Comparison of ENCODE assay signal across 10 cellular contexts in the genomic region with DNA sequence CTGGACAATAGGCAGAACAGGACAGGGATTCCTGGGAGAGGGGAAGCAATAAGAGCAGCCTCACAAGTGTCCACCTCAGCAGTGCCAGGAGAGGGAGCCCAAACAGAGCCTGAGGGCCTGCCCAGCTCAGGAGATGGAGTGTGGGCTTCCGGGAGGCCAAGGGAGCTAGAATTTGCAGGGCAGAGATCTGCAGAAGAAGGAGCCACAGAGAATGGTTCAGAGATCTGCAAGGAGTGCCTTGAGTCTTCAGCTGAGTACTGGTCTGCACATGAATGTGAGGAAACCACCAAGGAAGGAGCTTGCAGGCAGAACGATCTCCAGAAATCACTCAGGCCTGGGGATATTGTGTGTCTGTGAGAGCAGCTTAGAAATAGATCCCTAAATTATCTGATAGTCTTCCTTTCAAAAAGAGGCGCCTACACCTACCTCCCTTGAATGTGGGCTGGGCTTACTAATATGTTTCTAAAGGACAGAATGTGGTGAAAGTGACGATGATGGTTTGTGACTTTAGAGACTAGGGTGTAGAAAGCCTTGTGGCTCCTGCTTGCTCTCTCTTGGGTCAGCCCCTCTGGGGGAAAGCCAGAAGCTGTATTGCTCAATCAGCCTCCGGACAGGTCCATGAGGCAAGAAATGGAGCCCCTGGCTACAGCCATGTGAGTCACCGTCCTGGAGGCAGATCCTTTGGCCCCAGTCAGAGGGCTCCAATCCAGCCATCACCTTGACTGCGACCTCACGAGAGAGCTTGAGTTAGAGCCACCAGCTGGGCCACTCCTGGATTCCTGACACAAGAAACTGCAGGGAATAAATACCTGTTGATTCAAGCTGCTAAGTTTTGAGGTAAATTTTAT. TPM values are rescaled to one million over a fixed set of nuclear protein-coding genes. Genes with fewer than 3 reads are reported as not detected.
DNase-seq lines count a peak whose midpoint lies in the region; ATAC-seq lines count a peak whose summit lies in the region.
"Had no signal": no experiment of that assay in that cellular context is flagged by ENCODE, and none has a peak within 500 bp of the region (broad histone marks: within the 10 kb centered on the region; RNA-seq: fewer than 3 reads in every experiment).

No MANE protein-coding gene starts in this region.

- intact Hi-C loops in activated naive CD4-positive, alpha-beta T cell treated with anti-CD3 and anti-CD28 coated beads for 36 hours (cut with micrococcal nuclease): loop anchor here (1.0 kb wide), 1 partner anchor 40 kb away; no protein-coding TSS in a partner anchor

- ATAC-seq in GM21717 (IDR thresholded peaks at IDR 0.05; ENCODE audit: unreplicated experiment): peak; percentile 59
- no peak for ATAC-seq in HG03097 (IDR thresholded peaks at IDR 0.05; ENCODE audit: low FRiP score, unreplicated experiment)
- ATAC-seq in HG02970 (IDR thresholded peaks at IDR 0.05; ENCODE audit: low FRiP score, unreplicated experiment): no peak

- DNase-seq in DMS53 (lab: John Stamatoyannopoulos, UW): peak; percentile 75
- peak; percentile 16 for DNase-seq in NCI-H1092 treated with DMSO at 0.1 percent for 48 hours (lab: John Stamatoyannopoulos, UW)
- peak; percentile 50 for DNase-seq in activated naive CD4-positive, alpha-beta T cell treated with anti-CD3 and anti-CD28 coated beads for 36 hours
- peak; percentile 52 for DNase-seq in hepatic stellate cell (ENCODE audit: low spot score)
- DNase-seq in smooth muscle cell of the brain vasculature (ENCODE audit: low read depth, low spot score): peak; percentile 36
- DNase-seq: naive B cell had no signal

- CTCF ChIA-PET in activated naive CD4-positive, alpha-beta T cell treated with anti-CD3 and anti-CD28 coated beads for 36 hours (lab: Charles Lee): interaction anchor here (0.7 to 12.2 kb wide), 6 partner anchors 8 to 49 kb away, joined by 3 to 169 read pairs (median 4); no protein-coding TSS in a partner anchor

- H3K36me3 Mint-ChIP-seq in activated naive CD4-positive, alpha-beta T cell treated with anti-CD3 and anti-CD28 coated beads for 36 hours (ENCODE audit: low read depth): no peaks in the 10 kb centered on the region
- H3K36me3 Mint-ChIP-seq: naive B cell had no signal

- no peaks in the 10 kb centered on the region for H3K9me3 Mint-ChIP-seq in activated naive CD4-positive, alpha-beta T cell treated with anti-CD3 and anti-CD28 coated beads for 36 hours
- H3K9me3 Mint-ChIP-seq: T-helper 1 cell treated with Interleukin-12 subunit alpha and Interleukin-12 subunit beta and Interleukin-4 antibody, amounts not matched to agents 30 μg/mL and 1 μg/mL, for 36 hours had no signal

- no peaks in the 10 kb centered on the region for H3K27me3 Mint-ChIP-seq in activated naive CD4-positive, alpha-beta T cell treated with anti-CD3 and anti-CD28 coated beads for 36 hours (ENCODE audit: low read depth)

- H3K27ac Mint-ChIP-seq in activated naive CD4-positive, alpha-beta T cell treated with anti-CD3 and anti-CD28 coated beads for 36 hours: no peak overlapping the region
- H3K27ac Mint-ChIP-seq: T-helper 1 cell treated with Interleukin-12 subunit alpha and Interleukin-12 subunit beta and Interleukin-4 antibody, amounts not matched to agents 30 μg/mL and 1 μg/mL, for 36 hours had no signal

- no peak overlapping the region for H3K4me3 Mint-ChIP-seq in activated naive CD4-positive, alpha-beta T cell treated with anti-CD3 and anti-CD28 coated beads for 36 hours
- H3K4me3 Mint-ChIP-seq: naive B cell; T-helper 1 cell treated with Interleukin-12 subunit alpha and Interleukin-12 subunit beta and Interleukin-4 antibody, amounts not matched to agents 30 μg/mL and 1 μg/mL, for 36 hours had no signal

- H3K4me1 Mint-ChIP-seq in activated naive CD4-positive, alpha-beta T cell treated with anti-CD3 and anti-CD28 coated beads for 36 hours (ENCODE audit: low read depth): peaks cover 16% of the 10 kb centered on the region

RNA-seq across cellular contexts. Expression of gene LPIN1, which starts 7.6 kb away (rescaled TPM):
- total RNA-seq in activated naive CD4-positive, alpha-beta T cell treated with anti-CD3 and anti-CD28 coated beads for 36 hours: 100 to 1,000 TPM in 1 of 2 experiments, 10 to 100 TPM in 1; 96.4 to 102 TPM

Comparison
In these comparisons a context has a peak if more than half of its experiments do, and no peak if none do; other contexts are left out.
1. DNase-seq: peak in every context shown above with its lines; median percentile 75 in DMS53; 52 in hepatic stellate cell; 50 in activated naive CD4-positive, alpha-beta T cell treated with anti-CD3 and anti-CD28 coated beads for 36 hours; 36 in smooth muscle cell of the brain vasculature; 16 in NCI-H1092 treated with DMSO at 0.1 percent for 48 hours.